18 cellular contexts compared by ENCODE assay signal in the genomic region with DNA sequence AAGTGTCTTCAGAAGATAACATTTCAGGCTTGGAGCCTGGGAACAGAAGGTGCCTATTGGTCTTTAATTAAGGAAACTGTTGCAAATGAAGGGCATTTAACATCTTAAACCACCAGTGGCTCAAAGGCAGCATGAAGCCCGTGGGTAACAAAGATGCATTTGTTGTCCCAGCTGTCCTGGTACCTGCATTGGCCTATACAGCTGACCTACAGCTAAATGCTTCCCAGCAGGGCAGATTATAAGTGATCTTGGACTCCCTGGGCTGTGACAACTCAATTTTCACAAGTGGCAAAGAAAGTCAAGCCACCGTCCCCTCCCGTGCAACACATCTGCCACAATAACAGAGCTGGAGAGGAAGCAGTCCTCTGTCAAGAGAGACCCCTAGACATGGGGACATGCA. TPM values are rescaled to one million over a fixed set of nuclear protein-coding genes. Genes with fewer than 3 reads are reported as not detected.
A peak's percentile ranks its signal among the peaks of the same experiment; 100 is the strongest.
DNase-seq lines count a peak whose midpoint lies in the region; TF ChIP-seq lines count a peak whose summit lies in the region.
"Had no signal": no experiment of that assay in that cellular context is flagged by ENCODE, and none has a peak within 500 bp of the region (broad histone marks: within the 10 kb centered on the region; RNA-seq: fewer than 3 reads in every experiment).

No MANE protein-coding gene starts in this region.

- TF ChIP-seq CTCF in neural cell (IDR thresholded peaks at IDR 0.05; ENCODE audit: poor library complexity, severe bottlenecking): no peak

- no peaks in the 10 kb centered on the region for H3K9me3 ChIP-seq in neural cell (ENCODE audit: low read length)
- H3K9me3 ChIP-seq: MG63 had no signal

- H3K27ac ChIP-seq in neural cell (ENCODE audit: low read length): peak overlapping the region; percentile 17
- H3K27ac ChIP-seq: 22Rv1, PC-9, SK-N-MC had no signal

- no peaks in the 10 kb centered on the region for H3K9me2 ChIP-seq in neural cell (ENCODE audit: insufficient read depth, low read length)

- no peak overlapping the region for H2AFZ ChIP-seq in neural cell (ENCODE audit: low read depth, low read length)
- H2AFZ ChIP-seq: PC-9 had no signal

- DNase-seq in NCI-H1417 (lab: John Stamatoyannopoulos, UW) (peak; percentile 29 to 66 (median 54)), NCI-H1417 treated with DMSO at 0.1 percent for 48 hours (lab: John Stamatoyannopoulos, UW) (no peak), NCI-H2227 (lab: John Stamatoyannopoulos, UW; ENCODE audit: unreplicated experiment) (peak; percentile 54), iPS DF 19.7 (ENCODE audit: low read depth, low spot score) (peak; percentile 54), 8988T (no peak), SIG-M5 treated with dmso at 0.1 percent for 504 hours (lab: John Stamatoyannopoulos, UW; ENCODE audit: unreplicated experiment) (no peak)
- DNase-seq in activated naive CD4-positive, alpha-beta T cell treated with anti-CD3 and anti-CD28 coated beads, Interleukin-2, amount 50 U/mL, for 16 hours: no peak
- DNase-seq: C1 segment of cervical spinal cord, DMS153, KBM-7, MG63, NCI-H1105 treated with DMSO at 0.1 percent for 48 hours, NCI-H2081, NCI-H526, PC-9 had no signal

- no peak for TF ChIP-seq EP300 in neural cell (conservative IDR thresholded peaks at IDR 0.05; ENCODE audit: poor library complexity, severe bottlenecking)

- H3K9ac ChIP-seq in neural cell (ENCODE audit: low read length): no peak overlapping the region

- H3K4me3 ChIP-seq in neural cell (ENCODE audit: low read length): no peak overlapping the region
- H3K4me3 ChIP-seq: MG63, PC-9, SK-N-MC had no signal

- no peaks in the 10 kb centered on the region for H3K79me2 ChIP-seq in neural cell (replicated peaks; ENCODE audit: insufficient read depth, low read length)

- no peaks in the 10 kb centered on the region for H3K36me3 ChIP-seq in neural cell (ENCODE audit: insufficient read depth, low read length)
- H3K36me3 ChIP-seq: MG63 had no signal

- no peaks in the 10 kb centered on the region for H4K20me1 ChIP-seq in neural cell (ENCODE audit: insufficient read depth)

- no peak for TF ChIP-seq RAD21 in neural cell (conservative IDR thresholded peaks at IDR 0.05)

- no peak overlapping the region for H3K4me2 ChIP-seq in neural cell (ENCODE audit: low read length)
- H3K4me2 ChIP-seq: PC-9 had no signal

- no peaks in the 10 kb centered on the region for H3K27me3 ChIP-seq in neural cell (ENCODE audit: insufficient read depth, low read depth, low read length)

- peaks cover 3% of the 10 kb centered on the region for H3F3A ChIP-seq in neural cell (ENCODE audit: insufficient read depth, low read length, poor library complexity, severe bottlenecking)

TF ChIP-seq in neural cell, 6 proteins besides CTCF, POLR2A, EP300 and RAD21:
- TF ChIP-seq TAF1 (IDR thresholded peaks at IDR 0.05; ENCODE audit: low read depth) (no peak), EZH2 (IDR thresholded peaks at IDR 0.05; ENCODE audit: borderline replicate concordance, insufficient read depth, low read length, poor library complexity, severe bottlenecking) (no peak), MXI1 (conservative IDR thresholded peaks at IDR 0.05; ENCODE audit: poor library complexity, severe bottlenecking) (no peak), SMC3 (conservative IDR thresholded peaks at IDR 0.05; ENCODE audit: poor library complexity) (no peak), POLR2AphosphoS5 (IDR thresholded peaks at IDR 0.05) (no peak)
- TF ChIP-seq, protein P1, sequence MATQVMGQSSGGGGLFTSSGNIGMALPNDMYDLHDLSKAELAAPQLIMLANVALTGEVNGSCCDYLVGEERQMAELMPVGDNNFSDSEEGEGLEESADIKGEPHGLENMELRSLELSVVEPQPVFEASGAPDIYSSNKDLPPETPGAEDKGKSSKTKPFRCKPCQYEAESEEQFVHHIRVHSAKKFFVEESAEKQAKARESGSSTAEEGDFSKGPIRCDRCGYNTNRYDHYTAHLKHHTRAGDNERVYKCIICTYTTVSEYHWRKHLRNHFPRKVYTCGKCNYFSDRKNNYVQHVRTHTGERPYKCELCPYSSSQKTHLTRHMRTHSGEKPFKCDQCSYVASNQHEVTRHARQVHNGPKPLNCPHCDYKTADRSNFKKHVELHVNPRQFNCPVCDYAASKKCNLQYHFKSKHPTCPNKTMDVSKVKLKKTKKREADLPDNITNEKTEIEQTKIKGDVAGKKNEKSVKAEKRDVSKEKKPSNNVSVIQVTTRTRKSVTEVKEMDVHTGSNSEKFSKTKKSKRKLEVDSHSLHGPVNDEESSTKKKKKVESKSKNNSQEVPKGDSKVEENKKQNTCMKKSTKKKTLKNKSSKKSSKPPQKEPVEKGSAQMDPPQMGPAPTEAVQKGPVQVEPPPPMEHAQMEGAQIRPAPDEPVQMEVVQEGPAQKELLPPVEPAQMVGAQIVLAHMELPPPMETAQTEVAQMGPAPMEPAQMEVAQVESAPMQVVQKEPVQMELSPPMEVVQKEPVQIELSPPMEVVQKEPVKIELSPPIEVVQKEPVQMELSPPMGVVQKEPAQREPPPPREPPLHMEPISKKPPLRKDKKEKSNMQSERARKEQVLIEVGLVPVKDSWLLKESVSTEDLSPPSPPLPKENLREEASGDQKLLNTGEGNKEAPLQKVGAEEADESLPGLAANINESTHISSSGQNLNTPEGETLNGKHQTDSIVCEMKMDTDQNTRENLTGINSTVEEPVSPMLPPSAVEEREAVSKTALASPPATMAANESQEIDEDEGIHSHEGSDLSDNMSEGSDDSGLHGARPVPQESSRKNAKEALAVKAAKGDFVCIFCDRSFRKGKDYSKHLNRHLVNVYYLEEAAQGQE (IDR thresholded peaks at IDR 0.05; ENCODE audit: borderline replicate concordance): no peak

RNA-seq across cellular contexts. Expression of a gene that starts 31.6 kb away (rescaled TPM):
- polyA plus RNA-seq in neural cell: 0.50 TPM in 1 of 2 replicates, not detected in the other
- polyA minus RNA-seq in neural cell: 0.35 and 0.49 TPM in 2 replicates

Comparison
In these comparisons a context has a peak if more than half of its experiments do, and no peak if none do; other contexts are left out.
1. DNase-seq: peak in NCI-H1417 (3 of 3), NCI-H2227 (single experiment) and iPS DF 19.7 (single experiment); none in NCI-H1417 treated with DMSO at 0.1 percent for 48 hours (single experiment), 8988T (single experiment), SIG-M5 treated with dmso at 0.1 percent for 504 hours (single experiment) and activated naive CD4-positive, alpha-beta T cell treated with anti-CD3 and anti-CD28 coated beads, Interleukin-2, amount 50 U/mL, for 16 hours (single experiment).